ENCODE assay signal across 1 cellular context in the genomic region with DNA sequence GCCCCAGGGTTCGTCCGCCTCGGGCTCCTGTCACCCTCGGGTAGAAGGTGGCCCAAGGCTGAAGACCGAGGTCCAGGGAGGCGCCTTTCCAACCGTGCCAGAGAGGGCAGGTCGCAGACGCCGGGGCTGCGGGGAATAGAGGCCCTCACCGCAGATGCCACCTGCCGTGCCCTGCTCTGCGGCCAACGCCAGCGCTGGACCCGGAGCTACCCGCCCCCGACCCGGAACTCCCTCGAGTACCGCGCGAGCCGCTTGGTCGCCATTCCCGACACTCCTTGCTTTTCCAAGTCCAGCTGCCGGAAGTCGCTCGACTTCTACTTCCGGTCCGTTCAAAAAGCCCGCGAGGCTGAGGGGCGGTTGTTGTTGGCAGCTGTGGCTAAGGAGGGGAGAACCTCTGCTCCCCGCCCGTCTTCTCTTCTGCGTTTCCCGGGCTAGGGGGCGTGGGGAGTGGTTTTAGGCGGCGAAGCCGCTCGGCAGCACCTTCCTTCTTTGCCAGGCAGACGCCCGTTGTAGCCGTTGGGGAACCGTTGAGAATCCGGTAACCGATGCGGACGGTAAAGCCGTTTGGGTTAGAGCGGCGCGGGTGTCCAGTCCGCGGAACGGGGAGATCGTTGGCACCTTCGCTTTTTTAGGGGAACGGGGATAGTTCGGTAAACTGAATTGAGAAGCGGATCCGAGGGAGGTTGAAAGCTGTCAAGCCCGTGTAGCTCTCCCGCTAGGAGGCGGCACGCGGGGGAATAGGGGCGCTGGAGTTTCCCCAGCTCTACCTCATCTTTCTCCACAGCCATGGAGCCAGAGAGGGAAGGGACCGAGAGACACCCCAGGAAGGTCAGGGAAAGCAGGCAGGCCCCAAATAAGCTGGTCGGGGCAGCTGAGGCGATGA.
TF ChIP-seq lines count a peak whose summit lies in the region.

A gene with protein sequence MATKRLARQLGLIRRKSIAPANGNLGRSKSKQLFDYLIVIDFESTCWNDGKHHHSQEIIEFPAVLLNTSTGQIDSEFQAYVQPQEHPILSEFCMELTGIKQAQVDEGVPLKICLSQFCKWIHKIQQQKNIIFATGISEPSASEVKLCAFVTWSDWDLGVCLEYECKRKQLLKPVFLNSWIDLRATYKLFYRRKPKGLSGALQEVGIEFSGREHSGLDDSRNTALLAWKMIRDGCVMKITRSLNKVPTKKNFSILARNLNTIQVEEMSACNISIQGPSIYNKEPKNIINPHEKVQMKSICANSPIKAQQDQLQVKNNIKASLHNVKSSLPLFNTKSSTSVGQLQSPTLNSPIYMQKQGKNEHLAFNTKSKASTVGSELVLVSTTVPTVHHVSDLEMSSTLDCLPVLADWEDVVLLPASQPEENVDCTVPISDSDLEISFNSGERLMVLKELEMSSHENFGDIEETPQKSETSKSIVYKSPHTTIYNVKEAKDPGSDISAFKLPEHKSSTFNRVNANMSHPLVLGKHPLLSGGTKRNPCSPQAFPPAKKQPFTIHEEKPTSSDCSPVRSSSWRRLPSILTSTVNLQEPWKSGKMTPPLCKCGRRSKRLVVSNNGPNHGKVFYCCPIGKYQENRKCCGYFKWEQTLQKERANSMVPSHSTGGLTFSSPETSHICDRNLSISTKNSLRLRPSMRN (minus strand): TSS at position 305 of the 883 bp plus-strand sequence. CDS start 42 bp downstream, at position 263.
A gene with protein sequence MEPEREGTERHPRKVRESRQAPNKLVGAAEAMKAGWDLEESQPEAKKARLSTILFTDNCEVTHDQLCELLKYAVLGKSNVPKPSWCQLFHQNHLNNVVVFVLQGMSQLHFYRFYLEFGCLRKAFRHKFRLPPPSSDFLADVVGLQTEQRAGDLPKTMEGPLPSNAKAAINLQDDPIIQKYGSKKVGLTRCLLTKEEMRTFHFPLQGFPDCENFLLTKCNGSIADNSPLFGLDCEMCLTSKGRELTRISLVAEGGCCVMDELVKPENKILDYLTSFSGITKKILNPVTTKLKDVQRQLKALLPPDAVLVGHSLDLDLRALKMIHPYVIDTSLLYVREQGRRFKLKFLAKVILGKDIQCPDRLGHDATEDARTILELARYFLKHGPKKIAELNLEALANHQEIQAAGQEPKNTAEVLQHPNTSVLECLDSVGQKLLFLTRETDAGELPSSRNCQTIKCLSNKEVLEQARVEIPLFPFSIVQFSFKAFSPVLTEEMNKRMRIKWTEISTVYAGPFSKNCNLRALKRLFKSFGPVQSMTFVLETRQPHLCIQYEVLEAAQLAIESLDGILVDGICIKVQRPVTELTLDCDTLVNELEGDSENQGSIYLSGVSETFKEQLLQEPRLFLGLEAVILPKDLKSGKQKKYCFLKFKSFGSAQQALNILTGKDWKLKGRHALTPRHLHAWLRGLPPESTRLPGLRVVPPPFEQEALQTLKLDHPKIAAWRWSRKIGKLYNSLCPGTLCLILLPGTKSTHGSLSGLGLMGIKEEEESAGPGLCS (plus strand): TSS at position 360 of the 883 bp plus-strand sequence. CDS start 427 bp downstream, at position 787.

TF ChIP-seq in Ishikawa, 13 proteins besides CTCF, POLR2A, EP300 and RAD21 (continued from another document):
- TF ChIP-seq, protein P1, sequence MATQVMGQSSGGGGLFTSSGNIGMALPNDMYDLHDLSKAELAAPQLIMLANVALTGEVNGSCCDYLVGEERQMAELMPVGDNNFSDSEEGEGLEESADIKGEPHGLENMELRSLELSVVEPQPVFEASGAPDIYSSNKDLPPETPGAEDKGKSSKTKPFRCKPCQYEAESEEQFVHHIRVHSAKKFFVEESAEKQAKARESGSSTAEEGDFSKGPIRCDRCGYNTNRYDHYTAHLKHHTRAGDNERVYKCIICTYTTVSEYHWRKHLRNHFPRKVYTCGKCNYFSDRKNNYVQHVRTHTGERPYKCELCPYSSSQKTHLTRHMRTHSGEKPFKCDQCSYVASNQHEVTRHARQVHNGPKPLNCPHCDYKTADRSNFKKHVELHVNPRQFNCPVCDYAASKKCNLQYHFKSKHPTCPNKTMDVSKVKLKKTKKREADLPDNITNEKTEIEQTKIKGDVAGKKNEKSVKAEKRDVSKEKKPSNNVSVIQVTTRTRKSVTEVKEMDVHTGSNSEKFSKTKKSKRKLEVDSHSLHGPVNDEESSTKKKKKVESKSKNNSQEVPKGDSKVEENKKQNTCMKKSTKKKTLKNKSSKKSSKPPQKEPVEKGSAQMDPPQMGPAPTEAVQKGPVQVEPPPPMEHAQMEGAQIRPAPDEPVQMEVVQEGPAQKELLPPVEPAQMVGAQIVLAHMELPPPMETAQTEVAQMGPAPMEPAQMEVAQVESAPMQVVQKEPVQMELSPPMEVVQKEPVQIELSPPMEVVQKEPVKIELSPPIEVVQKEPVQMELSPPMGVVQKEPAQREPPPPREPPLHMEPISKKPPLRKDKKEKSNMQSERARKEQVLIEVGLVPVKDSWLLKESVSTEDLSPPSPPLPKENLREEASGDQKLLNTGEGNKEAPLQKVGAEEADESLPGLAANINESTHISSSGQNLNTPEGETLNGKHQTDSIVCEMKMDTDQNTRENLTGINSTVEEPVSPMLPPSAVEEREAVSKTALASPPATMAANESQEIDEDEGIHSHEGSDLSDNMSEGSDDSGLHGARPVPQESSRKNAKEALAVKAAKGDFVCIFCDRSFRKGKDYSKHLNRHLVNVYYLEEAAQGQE (IDR thresholded peaks at IDR 0.05; ENCODE audit: low read depth), result no peak; the same call in 1 of the 2 replicates
- TF ChIP-seq NFIC (IDR thresholded peaks at IDR 0.05), result peak; percentile 46; the same call in 1 of the 2 replicates
- no peak; the same call in 1 of the 2 replicates for TF ChIP-seq TEAD4 (IDR thresholded peaks at IDR 0.05)
- TF ChIP-seq ZBTB7A (IDR thresholded peaks at IDR 0.05; ENCODE audit: low read depth), result 0 out of 2 replicates have a peak, but pooled peaks have one; percentile 35
- TF ChIP-seq YY1 (IDR thresholded peaks at IDR 0.05; ENCODE audit: low read depth), result peak; percentile 93
- peak; percentile 99 for TF ChIP-seq TAF1 (IDR thresholded peaks at IDR 0.05; ENCODE audit: low read depth)
- TF ChIP-seq FOXM1 (IDR thresholded peaks at IDR 0.05; ENCODE audit: borderline replicate concordance, low read depth), result peak; percentile 80; the same call in 1 of the 2 replicates
- TF ChIP-seq TCF12 (IDR thresholded peaks at IDR 0.05; ENCODE audit: low read depth), result peak; percentile 72; the same call in 1 of the 2 replicates
